ENCODE assay signal across 1 cellular context in genomic region chr6:104943781-104944180, GRCh38.
TF ChIP-seq lines count a peak whose summit lies in the region.

No MANE protein-coding gene starts in this region.

TF ChIP-seq in IMR-90, 13 proteins besides CTCF, POLR2A, EP300 and RAD21 (continued from another document):
- TF ChIP-seq SMC3 (IDR thresholded peaks at IDR 0.05; ENCODE audit: low read depth, low read length) (no peak), CEBPB (IDR thresholded peaks at IDR 0.05; ENCODE audit: low read depth, low read length) (no peak)
